ENCODE assay signal across 1 cellular context in genomic region chr1:178628637-178629548, GRCh38.
TF ChIP-seq lines count a peak whose summit lies in the region.

No MANE protein-coding gene starts in this region.

TF ChIP-seq in GM12878, 131 proteins besides CTCF, POLR2A, EP300 and RAD21 (continued from another document):
- TF ChIP-seq IKZF2 (IDR thresholded peaks at IDR 0.05) (peak in 1 of 2 experiments; percentile 46; a peak in 1 of 4 replicates), NBN (IDR thresholded peaks at IDR 0.05) (no peak), RUNX3 (IDR thresholded peaks at IDR 0.05; ENCODE audit: low read length) (peak; percentile 26; the same call in 1 of the 2 replicates), RBBP5 (conservative IDR thresholded peaks at IDR 0.05) (no peak), NRF1 (conservative IDR thresholded peaks at IDR 0.05; ENCODE audit: low read depth, low read length) (no peak), RAD51 (IDR thresholded peaks at IDR 0.05) (no peak), JUNB (IDR thresholded peaks at IDR 0.05) (no peak), CBFB (IDR thresholded peaks at IDR 0.05; ENCODE audit: low read depth) (no peak), MTA2 (IDR thresholded peaks at IDR 0.05; ENCODE audit: low read depth) (peak; percentile 77; the same call in 1 of the 2 replicates), SMARCA5 (IDR thresholded peaks at IDR 0.05) (no peak), ZNF384 (IDR thresholded peaks at IDR 0.05; ENCODE audit: borderline replicate concordance, low read depth, low read length) (no peak), ATF7 (IDR thresholded peaks at IDR 0.05; ENCODE audit: low read depth) (peak; percentile 73), DPF2 (IDR thresholded peaks at IDR 0.05) (no peak)
- TF ChIP-seq, protein P1, sequence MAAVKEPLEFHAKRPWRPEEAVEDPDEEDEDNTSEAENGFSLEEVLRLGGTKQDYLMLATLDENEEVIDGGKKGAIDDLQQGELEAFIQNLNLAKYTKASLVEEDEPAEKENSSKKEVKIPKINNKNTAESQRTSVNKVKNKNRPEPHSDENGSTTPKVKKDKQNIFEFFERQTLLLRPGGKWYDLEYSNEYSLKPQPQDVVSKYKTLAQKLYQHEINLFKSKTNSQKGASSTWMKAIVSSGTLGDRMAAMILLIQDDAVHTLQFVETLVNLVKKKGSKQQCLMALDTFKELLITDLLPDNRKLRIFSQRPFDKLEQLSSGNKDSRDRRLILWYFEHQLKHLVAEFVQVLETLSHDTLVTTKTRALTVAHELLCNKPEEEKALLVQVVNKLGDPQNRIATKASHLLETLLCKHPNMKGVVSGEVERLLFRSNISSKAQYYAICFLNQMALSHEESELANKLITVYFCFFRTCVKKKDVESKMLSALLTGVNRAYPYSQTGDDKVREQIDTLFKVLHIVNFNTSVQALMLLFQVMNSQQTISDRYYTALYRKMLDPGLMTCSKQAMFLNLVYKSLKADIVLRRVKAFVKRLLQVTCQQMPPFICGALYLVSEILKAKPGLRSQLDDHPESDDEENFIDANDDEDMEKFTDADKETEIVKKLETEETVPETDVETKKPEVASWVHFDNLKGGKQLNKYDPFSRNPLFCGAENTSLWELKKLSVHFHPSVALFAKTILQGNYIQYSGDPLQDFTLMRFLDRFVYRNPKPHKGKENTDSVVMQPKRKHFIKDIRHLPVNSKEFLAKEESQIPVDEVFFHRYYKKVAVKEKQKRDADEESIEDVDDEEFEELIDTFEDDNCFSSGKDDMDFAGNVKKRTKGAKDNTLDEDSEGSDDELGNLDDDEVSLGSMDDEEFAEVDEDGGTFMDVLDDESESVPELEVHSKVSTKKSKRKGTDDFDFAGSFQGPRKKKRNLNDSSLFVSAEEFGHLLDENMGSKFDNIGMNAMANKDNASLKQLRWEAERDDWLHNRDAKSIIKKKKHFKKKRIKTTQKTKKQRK (IDR thresholded peaks at IDR 0.05; ENCODE audit: low read depth, low read length): no peak
